15 cellular contexts compared by ENCODE assay signal in genomic region chr1:38670544-38671122, GRCh38.
DNase-seq lines count a peak whose midpoint lies in the region; ATAC-seq and TF ChIP-seq lines count a peak whose summit lies in the region.
"Had no signal": no experiment of that assay in that cellular context is flagged by ENCODE, and none has a peak within 500 bp of the region (broad histone marks: within the 10 kb centered on the region; RNA-seq: fewer than 3 reads in every experiment).

No MANE protein-coding gene starts in this region.

- peaks cover under 1% of the 10 kb centered on the region for H3K9me3 ChIP-seq in effector memory CD4-positive, alpha-beta T cell (ENCODE audit: control insufficient read depth, low read length)

- intact Hi-C loops in natural killer cell (cut with micrococcal nuclease) = no loop called here

- H3K27ac Mint-ChIP-seq in natural killer cell treated with Interleukin-12 subunit alpha and Interleukin-12 subunit beta and Interleukin-15 and Interleukin-18, amount 100 ng/mL, for 72 hours = no peak overlapping the region
- no peak overlapping the region for H3K27ac Mint-ChIP-seq in natural killer cell
- no peak overlapping the region for H3K27ac Mint-ChIP-seq in type B pancreatic cell
- H3K27ac Mint-ChIP-seq in naive thymus-derived CD8-positive, alpha-beta T cell = no peak overlapping the region
- H3K27ac Mint-ChIP-seq: CD14-positive monocyte, GM23338 had no signal

- H3K4me3 Mint-ChIP-seq in natural killer cell treated with Interleukin-12 subunit alpha and Interleukin-12 subunit beta and Interleukin-15 and Interleukin-18, amount 100 ng/mL, for 72 hours = no peak overlapping the region
- H3K4me3 Mint-ChIP-seq in natural killer cell (no peak overlapping the region), type B pancreatic cell (no peak overlapping the region)
- no peak overlapping the region for H3K4me3 Mint-ChIP-seq in naive thymus-derived CD8-positive, alpha-beta T cell
- H3K4me3 Mint-ChIP-seq: CD14-positive monocyte; CD4-positive, alpha-beta memory T cell; GM23338 had no signal

- H3K4me1 Mint-ChIP-seq in natural killer cell treated with Interleukin-12 subunit alpha and Interleukin-12 subunit beta and Interleukin-15 and Interleukin-18, amount 100 ng/mL, for 72 hours (ENCODE audit: low read depth in 2 of 2) = no peaks in the 10 kb centered on the region
- H3K4me1 Mint-ChIP-seq in natural killer cell = no peaks in the 10 kb centered on the region
- H3K4me1 Mint-ChIP-seq in type B pancreatic cell (ENCODE audit: unreplicated experiment) = no peaks in the 10 kb centered on the region
- H3K4me1 Mint-ChIP-seq in naive thymus-derived CD8-positive, alpha-beta T cell = no peaks in the 10 kb centered on the region
- H3K4me1 Mint-ChIP-seq: CD14-positive monocyte; CD4-positive, alpha-beta memory T cell had no signal

- H3K27me3 Mint-ChIP-seq in natural killer cell treated with Interleukin-12 subunit alpha and Interleukin-12 subunit beta and Interleukin-15 and Interleukin-18, amount 100 ng/mL, for 72 hours = peaks cover 20 to 35% of the 10 kb centered on the region in 2 donors
- H3K27me3 Mint-ChIP-seq in natural killer cell (ENCODE audit: low read depth in 2 of 2) = peaks cover 17 to 46% of the 10 kb centered on the region in 2 donors
- H3K27me3 Mint-ChIP-seq in type B pancreatic cell = peaks cover 56% of the 10 kb centered on the region
- peaks cover 7 to 46% (median 29%) of the 10 kb centered on the region in 5 donors for H3K27me3 Mint-ChIP-seq in naive thymus-derived CD8-positive, alpha-beta T cell

- no peaks in the 10 kb centered on the region for H3K36me3 ChIP-seq in effector memory CD4-positive, alpha-beta T cell (ENCODE audit: control insufficient read depth, insufficient read depth, low read length)
- H3K36me3 ChIP-seq: BLaER1 had no signal

- no peaks in the 10 kb centered on the region for H3K4me1 ChIP-seq in effector memory CD4-positive, alpha-beta T cell (ENCODE audit: control insufficient read depth, insufficient read depth, low read length, poor library complexity, severe bottlenecking)
- H3K4me1 ChIP-seq: BLaER1 had no signal

- POLR2A ChIA-PET in naive thymus-derived CD8-positive, alpha-beta T cell (lab: Charles Lee) = no interaction called here

- no peak for ATAC-seq in natural killer cell treated with Interleukin-12 subunit alpha and Interleukin-12 subunit beta and Interleukin-15 and Interleukin-18, amount 100 ng/mL, for 72 hours
- ATAC-seq in natural killer cell = no peak
- no peak for ATAC-seq in naive thymus-derived CD8-positive, alpha-beta T cell
- ATAC-seq: GM23338, HCT116 had no signal

- no peak for TF ChIP-seq CTCF in natural killer cell (IDR thresholded peaks at IDR 0.05)
- TF ChIP-seq CTCF in coronary artery (IDR thresholded peaks at IDR 0.05) = no peak
- no peak for TF ChIP-seq CTCF in type B pancreatic cell (conservative IDR thresholded peaks at IDR 0.05)

- H3K27me3 ChIP-seq in effector memory CD4-positive, alpha-beta T cell (replicated peaks; ENCODE audit: control insufficient read depth, insufficient read depth, low read length, poor library complexity, severe bottlenecking) = no peaks in the 10 kb centered on the region
- H3K27me3 ChIP-seq: BLaER1 had no signal

- peaks cover 3% of the 10 kb centered on the region for H3K9me3 Mint-ChIP-seq in natural killer cell treated with Interleukin-12 subunit alpha and Interleukin-12 subunit beta and Interleukin-15 and Interleukin-18, amount 100 ng/mL, for 72 hours
- H3K9me3 Mint-ChIP-seq in natural killer cell (no peaks in the 10 kb centered on the region), type B pancreatic cell (no peaks in the 10 kb centered on the region)
- H3K9me3 Mint-ChIP-seq in naive thymus-derived CD8-positive, alpha-beta T cell = peaks cover 1 to 15% (median 5%) of the 10 kb centered on the region in 9 donors
- H3K9me3 Mint-ChIP-seq: GM23338 had no signal

- no peaks in the 10 kb centered on the region for H3K36me3 Mint-ChIP-seq in natural killer cell treated with Interleukin-12 subunit alpha and Interleukin-12 subunit beta and Interleukin-15 and Interleukin-18, amount 100 ng/mL, for 72 hours
- H3K36me3 Mint-ChIP-seq in natural killer cell (no peaks in the 10 kb centered on the region), type B pancreatic cell (no peaks in the 10 kb centered on the region)
- peaks cover 0 to 3% (median 0%) of the 10 kb centered on the region in 3 donors for H3K36me3 Mint-ChIP-seq in naive thymus-derived CD8-positive, alpha-beta T cell
- H3K36me3 Mint-ChIP-seq: CD14-positive monocyte; CD4-positive, alpha-beta memory T cell had no signal

- no peak overlapping the region for H3K4me3 ChIP-seq in coronary artery
- H3K4me3 ChIP-seq in effector memory CD4-positive, alpha-beta T cell (ENCODE audit: insufficient read depth, low read depth, low read length, poor library complexity, severe bottlenecking) = no peak overlapping the region
- H3K4me3 ChIP-seq: BLaER1, GM23338 had no signal

- peak; percentile 20 for DNase-seq in natural killer cell treated with Interleukin-12 subunit alpha and Interleukin-12 subunit beta and Interleukin-15 and Interleukin-18, amount 100 ng/mL, for 72 hours (ENCODE audit: low spot score)
- DNase-seq in natural killer cell = no peak
- DNase-seq in coronary artery (ENCODE audit: low spot score) = peak; percentile 36
- peak; percentile 24 for DNase-seq in type B pancreatic cell (ENCODE audit: extremely low spot score, unreplicated experiment)
- no peak for DNase-seq in effector memory CD4-positive, alpha-beta T cell
- no peak for DNase-seq in amniotic stem cell (lab: John Stamatoyannopoulos, UW)
- DNase-seq in naive thymus-derived CD8-positive, alpha-beta T cell = no peak
- DNase-seq: 8988T; CD4-positive, alpha-beta memory T cell; DMS79; GDM1 had no signal

- H3K27ac ChIP-seq in coronary artery = no peak overlapping the region
- H3K27ac ChIP-seq in effector memory CD4-positive, alpha-beta T cell (ENCODE audit: insufficient read depth, low read length, poor library complexity, severe bottlenecking) = no peak overlapping the region
- H3K27ac ChIP-seq: BLaER1 had no signal

Comparison
In these comparisons a context has a peak if more than half of its experiments do, and no peak if none do; other contexts are left out.
1. DNase-seq: peak in natural killer cell treated with Interleukin-12 subunit alpha and Interleukin-12 subunit beta and Interleukin-15 and Interleukin-18, amount 100 ng/mL, for 72 hours (single experiment), coronary artery (single experiment) and type B pancreatic cell (single experiment); none in natural killer cell (single experiment), effector memory CD4-positive, alpha-beta T cell (0 of 3), amniotic stem cell (single experiment) and naive thymus-derived CD8-positive, alpha-beta T cell (0 of 10).